Comparison of ENCODE assay signal across 25 cellular contexts in the genomic region with DNA sequence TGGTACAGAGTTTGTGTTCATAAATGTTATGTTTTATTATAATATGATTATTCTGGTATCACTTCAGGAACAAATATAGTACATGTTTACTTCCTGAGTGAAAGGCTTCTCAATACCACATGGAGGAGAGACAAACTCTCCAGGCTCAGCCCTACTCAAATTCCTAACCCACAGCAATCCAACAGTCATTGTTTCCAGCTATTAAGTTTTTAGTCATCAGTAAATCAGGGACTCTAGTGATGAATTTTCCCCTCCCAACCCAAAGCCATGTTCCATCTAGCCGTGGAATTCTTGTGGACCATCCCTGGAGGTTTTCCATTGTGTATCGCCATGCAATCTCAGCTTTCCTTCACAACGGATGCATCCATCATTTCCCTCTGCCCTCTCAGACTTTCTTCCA. TPM values are rescaled to one million over a fixed set of nuclear protein-coding genes. Genes with fewer than 3 reads are reported as not detected.
"Had no signal": no experiment of that assay in that cellular context is flagged by ENCODE, and none has a peak within 500 bp of the region (broad histone marks: within the 10 kb centered on the region; RNA-seq: fewer than 3 reads in every experiment).

No MANE protein-coding gene starts in this region.

- H3K27ac Mint-ChIP-seq: activated CD8-positive, alpha-beta T cell treated with anti-CD3 and anti-CD28 coated beads for 36 hours; activated naive CD8-positive, alpha-beta T cell treated with anti-CD3 and anti-CD28 coated beads, Interleukin-2, amount 10 ng/mL, durations not matched to agents 7 days and 5 days; activated T-cell treated with anti-CD3 and anti-CD28 coated beads, Interleukin-2, amount 50 U/mL, for 72 hours; activated T-helper 2 cell treated with anti-CD3 and anti-CD28 coated beads, Interferon-gamma antibody, Interleukin-2, Interleukin-4, amounts not matched to agents 10 μg/mL and 5 μg/mL and 100 μg/mL, durations not matched to agents 14 hours and 24 hours and 36 hours had no signal

- H3K4me3 ChIP-seq: ascending aorta, body of pancreas, cardiac muscle cell, Peyer's patch, SJCRH30 had no signal

- H3K9me3 ChIP-seq: ascending aorta, body of pancreas, Peyer's patch, SJCRH30, SK-N-SH had no signal

- H3K9me2 ChIP-seq: SK-N-SH had no signal

- H3K27ac ChIP-seq: ascending aorta, body of pancreas, cardiac muscle cell, Peyer's patch, RWPE1, SJCRH30 had no signal

- DNase-seq: activated CD4-positive, alpha-beta T cell treated with anti-CD3 and anti-CD28 coated beads for 4 hours; activated CD8-positive, alpha-beta memory T cell treated with anti-CD3 and anti-CD28 coated beads, Interleukin-2, amount 50 U/mL, for 4 hours; activated CD8-positive, alpha-beta T cell treated with anti-CD3 and anti-CD28 coated beads for 36 hours; activated naive CD4-positive, alpha-beta T cell treated with anti-CD3 and anti-CD28 coated beads, Interleukin-2, amount 50 U/mL, for 16 hours; activated naive CD8-positive, alpha-beta T cell treated with anti-CD3 and anti-CD28 coated beads, Interleukin-2, amount 10 ng/mL, durations not matched to agents 7 days and 5 days; activated T-cell treated with anti-CD3 and anti-CD28 coated beads, Interleukin-2, amount 50 U/mL, for 72 hours; body of pancreas; MM.1S; NCI-H1105 treated with DMSO at 0.1 percent for 48 hours; NCI-H1930; NCI-H2171 treated with DMSO at 0.1 percent for 48 hours; NCI-H345; NCI-H510A; NCI-H526 treated with DMSO at 0.1 percent for 48 hours; NCI-H82; OCI-M1; Peyer's patch; Right ventricle myocardium superior; SJCRH30; SK-N-SH; T-helper 1 cell had no signal

- H3K4me2 ChIP-seq: SK-N-SH had no signal

- H3K4me1 Mint-ChIP-seq: activated naive CD8-positive, alpha-beta T cell treated with anti-CD3 and anti-CD28 coated beads, Interleukin-2, amount 10 ng/mL, durations not matched to agents 7 days and 5 days had no signal

- H3K9ac ChIP-seq: SK-N-SH had no signal

- H3K4me3 Mint-ChIP-seq: activated CD8-positive, alpha-beta T cell treated with anti-CD3 and anti-CD28 coated beads for 36 hours; activated naive CD8-positive, alpha-beta T cell treated with anti-CD3 and anti-CD28 coated beads, Interleukin-2, amount 10 ng/mL, durations not matched to agents 7 days and 5 days; activated T-cell treated with anti-CD3 and anti-CD28 coated beads, Interleukin-2, amount 50 U/mL, for 72 hours had no signal

- H3K27me3 ChIP-seq: ascending aorta, body of pancreas, cardiac muscle cell, Peyer's patch, SJCRH30 had no signal

- H3K36me3 ChIP-seq: cardiac muscle cell, Peyer's patch, SJCRH30 had no signal

- H3K9me3 Mint-ChIP-seq: activated CD8-positive, alpha-beta T cell treated with anti-CD3 and anti-CD28 coated beads for 36 hours; activated naive CD8-positive, alpha-beta T cell treated with anti-CD3 and anti-CD28 coated beads, Interleukin-2, amount 10 ng/mL, durations not matched to agents 7 days and 5 days; activated T-cell treated with anti-CD3 and anti-CD28 coated beads, Interleukin-2, amount 50 U/mL, for 72 hours; activated T-helper 2 cell treated with anti-CD3 and anti-CD28 coated beads, Interferon-gamma antibody, Interleukin-2, Interleukin-4, amounts not matched to agents 10 μg/mL and 5 μg/mL and 100 μg/mL, durations not matched to agents 14 hours and 24 hours and 36 hours had no signal

- H3K4me1 ChIP-seq: body of pancreas, Peyer's patch had no signal

- H3K27me3 Mint-ChIP-seq: activated CD8-positive, alpha-beta T cell treated with anti-CD3 and anti-CD28 coated beads for 36 hours; activated naive CD8-positive, alpha-beta T cell treated with anti-CD3 and anti-CD28 coated beads, Interleukin-2, amount 10 ng/mL, durations not matched to agents 7 days and 5 days had no signal

RNA-seq across cellular contexts. Expression of a gene that starts 58.1 kb away (rescaled TPM):
- total RNA-seq: SJCRH30 had no signal
